Comparison of ENCODE assay signal across 8 cellular contexts in genomic region chr4:88737304-88738015, GRCh38. TPM values are rescaled to one million over a fixed set of nuclear protein-coding genes. Genes with fewer than 3 reads are reported as not detected.
DNase-seq lines count a peak whose midpoint lies in the region; ATAC-seq and TF ChIP-seq lines count a peak whose summit lies in the region.

No MANE protein-coding gene starts in this region.

- peaks cover 7 to 15% of the 10 kb centered on the region in 2 donors for H3K4me1 ChIP-seq in left lung
- peaks cover 13 to 20% (median 18%) of the 10 kb centered on the region in 4 donors for H3K4me1 ChIP-seq in upper lobe of left lung

- H3K27me3 Mint-ChIP-seq in activated CD4-positive, alpha-beta memory T cell treated with anti-CD3 and anti-CD28 coated beads for 36 hours = no peaks in the 10 kb centered on the region
- no peaks in the 10 kb centered on the region for H3K27me3 Mint-ChIP-seq in activated CD4-positive, alpha-beta memory T cell treated with anti-CD3 and anti-CD28 coated beads, Interleukin-2, amount 10 ng/mL, durations not matched to agents 7 days and 5 days

- H3K36me3 Mint-ChIP-seq in activated CD4-positive, alpha-beta memory T cell treated with anti-CD3 and anti-CD28 coated beads for 36 hours = no peaks in the 10 kb centered on the region
- peaks cover 8% of the 10 kb centered on the region for H3K36me3 Mint-ChIP-seq in activated CD4-positive, alpha-beta memory T cell treated with anti-CD3 and anti-CD28 coated beads, Interleukin-2, amount 10 ng/mL, durations not matched to agents 7 days and 5 days (ENCODE audit: low read depth)

- POLR2A ChIA-PET in activated CD4-positive, alpha-beta memory T cell treated with anti-CD3 and anti-CD28 coated beads for 36 hours (lab: Charles Lee) = no interaction called here
- POLR2A ChIA-PET in activated CD4-positive, alpha-beta memory T cell treated with anti-CD3 and anti-CD28 coated beads, Interleukin-2, amount 10 ng/mL, durations not matched to agents 7 days and 5 days (lab: Charles Lee) = interaction anchor here (1.3 kb wide), 1 partner anchor 42 kb away, joined by 3 read pairs; no protein-coding TSS in a partner anchor

- H3K27ac Mint-ChIP-seq in activated CD4-positive, alpha-beta memory T cell treated with anti-CD3 and anti-CD28 coated beads for 36 hours = no peak overlapping the region
- no peak overlapping the region for H3K27ac Mint-ChIP-seq in activated CD4-positive, alpha-beta memory T cell treated with anti-CD3 and anti-CD28 coated beads, Interleukin-2, amount 10 ng/mL, durations not matched to agents 7 days and 5 days

- 24 to 29% methylated on average over 13 to 14 of the region's 14 CpGs for WGBS in upper lobe of left lung, 2 donors

- CTCF ChIA-PET in activated CD4-positive, alpha-beta memory T cell treated with anti-CD3 and anti-CD28 coated beads for 36 hours (lab: Charles Lee) = no interaction called here
- CTCF ChIA-PET in activated CD4-positive, alpha-beta memory T cell treated with anti-CD3 and anti-CD28 coated beads, Interleukin-2, amount 10 ng/mL, durations not matched to agents 7 days and 5 days (lab: Charles Lee) = no interaction called here

- intact Hi-C loops in activated CD4-positive, alpha-beta memory T cell treated with anti-CD3 and anti-CD28 coated beads for 36 hours (cut with micrococcal nuclease) = no loop called here
- intact Hi-C loops in left lung (cut with DNase I) = no loop called here

- H3K36me3 ChIP-seq in WERI-Rb-1 (no peaks in the 10 kb centered on the region), left lung (peaks cover 0 to 17% of the 10 kb centered on the region in 2 donors), upper lobe of left lung (peaks cover 3 to 28% (median 4%) of the 10 kb centered on the region in 4 donors)

- H3K9me3 ChIP-seq in WERI-Rb-1 (ENCODE audit: severe bottlenecking) (no peaks in the 10 kb centered on the region), left lung (no peaks in the 10 kb centered on the region), upper lobe of left lung (no peaks in the 10 kb centered on the region)

- ATAC-seq in HG03064 (IDR thresholded peaks at IDR 0.05; ENCODE audit: low read depth, unreplicated experiment) = peak; percentile 99
- ATAC-seq in left lung = peak; percentile 81
- ATAC-seq in upper lobe of left lung (ENCODE audit: low FRiP score in 2 of 2) = peak; percentile 16 to 47
- no peak for ATAC-seq in esophagus mucosa
- no peak for ATAC-seq in HG03280 (IDR thresholded peaks at IDR 0.05; ENCODE audit: unreplicated experiment)

- DNase-seq in activated CD4-positive, alpha-beta memory T cell treated with anti-CD3 and anti-CD28 coated beads for 36 hours = peak; percentile 22
- DNase-seq in activated CD4-positive, alpha-beta memory T cell treated with anti-CD3 and anti-CD28 coated beads, Interleukin-2, amount 10 ng/mL, durations not matched to agents 7 days and 5 days = no peak
- DNase-seq in WERI-Rb-1 = peak; percentile 34
- DNase-seq in left lung = no peak
- DNase-seq in upper lobe of left lung = peak in 1 of 2 donors; percentile 58

- no peaks in the 10 kb centered on the region for H3K9me3 Mint-ChIP-seq in activated CD4-positive, alpha-beta memory T cell treated with anti-CD3 and anti-CD28 coated beads for 36 hours
- H3K9me3 Mint-ChIP-seq in activated CD4-positive, alpha-beta memory T cell treated with anti-CD3 and anti-CD28 coated beads, Interleukin-2, amount 10 ng/mL, durations not matched to agents 7 days and 5 days = no peaks in the 10 kb centered on the region

- peak overlapping the region; percentile 8 for H3K4me3 ChIP-seq in WERI-Rb-1 (ENCODE audit: low read depth, low read length)
- no peak overlapping the region for H3K4me3 ChIP-seq in left lung
- no peak overlapping the region for H3K4me3 ChIP-seq in upper lobe of left lung

- no peak for TF ChIP-seq EP300 in upper lobe of left lung (IDR thresholded peaks at IDR 0.05)

- TF ChIP-seq CTCF in WERI-Rb-1 (IDR thresholded peaks at IDR 0.05; ENCODE audit: low read depth, low read length) (no peak), left lung (IDR thresholded peaks at IDR 0.05) (no peak), upper lobe of left lung (IDR thresholded peaks at IDR 0.05) (no peak)

- H3K27me3 ChIP-seq in WERI-Rb-1 (ENCODE audit: insufficient read depth, low read depth, severe bottlenecking) (no peaks in the 10 kb centered on the region), left lung (no peaks in the 10 kb centered on the region), upper lobe of left lung (no peaks in the 10 kb centered on the region)

- no peak overlapping the region for H3K27ac ChIP-seq in WERI-Rb-1
- H3K27ac ChIP-seq in left lung = no peak overlapping the region
- H3K27ac ChIP-seq in upper lobe of left lung = peak overlapping the region in 2 of 4 donors; percentile 23 to 32

- TF ChIP-seq POLR2A in upper lobe of left lung (IDR thresholded peaks at IDR 0.05) = no peak

- H3K4me1 Mint-ChIP-seq in activated CD4-positive, alpha-beta memory T cell treated with anti-CD3 and anti-CD28 coated beads for 36 hours (ENCODE audit: low read depth) = peaks cover 14% of the 10 kb centered on the region
- peaks cover 2% of the 10 kb centered on the region for H3K4me1 Mint-ChIP-seq in activated CD4-positive, alpha-beta memory T cell treated with anti-CD3 and anti-CD28 coated beads, Interleukin-2, amount 10 ng/mL, durations not matched to agents 7 days and 5 days

- H3K4me3 Mint-ChIP-seq in activated CD4-positive, alpha-beta memory T cell treated with anti-CD3 and anti-CD28 coated beads for 36 hours = no peak overlapping the region
- H3K4me3 Mint-ChIP-seq in activated CD4-positive, alpha-beta memory T cell treated with anti-CD3 and anti-CD28 coated beads, Interleukin-2, amount 10 ng/mL, durations not matched to agents 7 days and 5 days = no peak overlapping the region

RNA-seq across cellular contexts. Expression of gene NAP1L5, which starts 39.8 kb away (rescaled TPM):
- 1 to 10 TPM; 3.7 to 4.8 TPM for total RNA-seq in activated CD4-positive, alpha-beta memory T cell treated with anti-CD3 and anti-CD28 coated beads for 36 hours
- total RNA-seq in activated CD4-positive, alpha-beta memory T cell treated with anti-CD3 and anti-CD28 coated beads, Interleukin-2, amount 10 ng/mL, durations not matched to agents 7 days and 5 days = 1 to 10 TPM; 4.7 to 5.4 TPM
- total RNA-seq in left lung (1 to 10 TPM; 3.2 to 4.7 TPM), upper lobe of left lung (1 to 10 TPM in 5 of 6 donors, not detected in 1; 1.5 to 3.0 (median 2.8) TPM), esophagus mucosa (1.0 TPM)

Comparison
In these comparisons a context has a peak if more than half of its experiments do, and no peak if none do; other contexts are left out.
1. DNase-seq: peak in activated CD4-positive, alpha-beta memory T cell treated with anti-CD3 and anti-CD28 coated beads for 36 hours (single experiment) and WERI-Rb-1 (single experiment); none in activated CD4-positive, alpha-beta memory T cell treated with anti-CD3 and anti-CD28 coated beads, Interleukin-2, amount 10 ng/mL, durations not matched to agents 7 days and 5 days (single experiment) and left lung (0 of 2).
2. ATAC-seq: peak in HG03064 (single experiment), left lung (single experiment) and upper lobe of left lung (2 of 2); none in esophagus mucosa (single experiment) and HG03280 (single experiment).